In genomic region chr11:128488471-128488870, GRCh38 we compare ENCODE assay signal across 9 cellular contexts.
DNase-seq lines count a peak whose midpoint lies in the region; ATAC-seq and TF ChIP-seq lines count a peak whose summit lies in the region.
"Had no signal": no experiment of that assay in that cellular context is flagged by ENCODE, and none has a peak within 500 bp of the region (broad histone marks: within the 10 kb centered on the region; RNA-seq: fewer than 3 reads in every experiment).

No MANE protein-coding gene starts in this region.

- peak overlapping the region in 1 of 2 experiments; percentile 65; a peak in 2 of 4 replicates for H4K8ac ChIP-seq in IMR-90 (ENCODE audit: low read depth in 2 of 2, low read length in 2 of 2)

- H3K79me1 ChIP-seq in IMR-90 (ENCODE audit: low read depth in 1 of 2, low read length in 2 of 2) = peaks cover 46 to 89% of the 10 kb centered on the region in 2 experiments

- dilution Hi-C loops in IMR-90 (cut with HindIII; ENCODE audit: low sequenced_read_pairs, unreplicated experiment) = no loop called here

- no peak overlapping the region for H3K4me3 ChIP-seq in IMR-90 (ENCODE audit: insufficient read depth, low read depth, low read length)
- H3K4me3 ChIP-seq in adipocyte (ENCODE audit: low read length) = peak overlapping the region; percentile 32
- H3K4me3 ChIP-seq in liver (ENCODE audit: low read depth in 1 of 3, low read length in 3 of 3) = no peak overlapping the region
- H3K4me3 ChIP-seq in lower lobe of right lung = no peak overlapping the region

- intact Hi-C loops in IMR-90 (cut with micrococcal nuclease) (no loop called here), lower lobe of right lung (cut with DNase I) (no loop called here)

- no TSS peak for BruUV-seq in IMR-90 (replicated peaks; lab: Mats Ljungman, UMichigan)

- in situ Hi-C loops in IMR-90 (cut with MboI; ENCODE audit: low sequenced_read_pairs) (no loop called here), G401 (cut with HindIII; ENCODE audit: low sequenced_read_pairs) (no loop called here)

- peaks cover 19% of the 10 kb centered on the region for H3K4me1 ChIP-seq in IMR-90 (ENCODE audit: control insufficient read depth, insufficient read depth, low read length)
- peaks cover 68% of the 10 kb centered on the region for H3K4me1 ChIP-seq in adipocyte (ENCODE audit: control insufficient read depth, insufficient read depth, low read length)
- peaks cover 0 to 4% (median 3%) of the 10 kb centered on the region in 4 donors for H3K4me1 ChIP-seq in liver (ENCODE audit: control insufficient read depth in 4 of 4, insufficient read depth in 4 of 4, low read length in 3 of 4)
- H3K4me1 ChIP-seq in lower lobe of right lung = peaks cover 59% of the 10 kb centered on the region

- H3K9ac ChIP-seq in IMR-90 (ENCODE audit: low read depth, low read length) (no peak overlapping the region), adipocyte (ENCODE audit: low read length) (peak overlapping the region; percentile 63), liver (ENCODE audit: low read depth in 1 of 2, low read length in 2 of 2) (no peak overlapping the region)

- peak overlapping the region; percentile 36; the same call in 1 of the 3 replicates for H2BK15ac ChIP-seq in IMR-90 (ENCODE audit: low read depth, low read length)

- H3K9me1 ChIP-seq in IMR-90 (ENCODE audit: insufficient read depth, low read length) = peaks cover 37% of the 10 kb centered on the region

- peak; percentile 85 for ATAC-seq in IMR-90 (ENCODE audit: low read depth)
- no peak for ATAC-seq in lower lobe of right lung

- no peak overlapping the region for H2AK9ac ChIP-seq in IMR-90 (replicated peaks; ENCODE audit: low read depth, low read length, poor library complexity)

- POLR2A ChIA-PET in IMR-90 (lab: Charles Lee; ENCODE audit: unreplicated experiment) = interaction anchor here (0.6 kb wide), 1 partner anchor 217 kb away, joined by 3 read pairs; no protein-coding TSS in a partner anchor

- peak; percentile 19; the same call in 1 of the 2 replicates for TF ChIP-seq RAD21 in IMR-90 (IDR thresholded peaks at IDR 0.05; ENCODE audit: low read length)
- TF ChIP-seq RAD21 in liver (IDR thresholded peaks at IDR 0.05) = no peak

- H3K4ac ChIP-seq in IMR-90 (ENCODE audit: low read depth, low read length) = peak overlapping the region; percentile 93

- H3K27me3 ChIP-seq in IMR-90 (ENCODE audit: control insufficient read depth, insufficient read depth, low read length) (no peaks in the 10 kb centered on the region), adipocyte (replicated peaks; ENCODE audit: control insufficient read depth, insufficient read depth, low read length) (no peaks in the 10 kb centered on the region), liver (ENCODE audit: control insufficient read depth in 4 of 4, insufficient read depth in 4 of 4, low read length in 3 of 4) (no peaks in the 10 kb centered on the region), lower lobe of right lung (ENCODE audit: low read depth) (no peaks in the 10 kb centered on the region)

- H3K9me3 ChIP-seq in IMR-90 (ENCODE audit: control insufficient read depth, insufficient read depth, low read length) (no peaks in the 10 kb centered on the region), adipocyte (ENCODE audit: control insufficient read depth, low read length) (no peaks in the 10 kb centered on the region), liver (ENCODE audit: control insufficient read depth in 4 of 4, low read length in 3 of 4) (no peaks in the 10 kb centered on the region), lower lobe of right lung (no peaks in the 10 kb centered on the region)

- H4K20me1 ChIP-seq in IMR-90 (ENCODE audit: insufficient read depth, low read length) = peaks cover 48% of the 10 kb centered on the region

- peak overlapping the region; percentile 80 for H2BK120ac ChIP-seq in IMR-90 (ENCODE audit: low read depth, low read length)

- H3K14ac ChIP-seq in IMR-90 (replicated peaks; ENCODE audit: low read depth, low read length) = peak overlapping the region; percentile 81; the same call in 1 of the 2 replicates

- H3K23ac ChIP-seq in IMR-90 (ENCODE audit: low read depth, low read length) = peak overlapping the region; percentile 62; the same call in 1 of the 2 replicates

- CTCF ChIA-PET in IMR-90 (lab: Yijun Ruan, JAX) = interaction anchor here (1.0 kb wide), 1 partner anchor 30 kb away, joined by 4 read pairs; no protein-coding TSS in a partner anchor

- TF ChIP-seq CTCF in IMR-90 (conservative IDR thresholded peaks at IDR 0.05; ENCODE audit: low read depth, low read length) (no peak), liver (IDR thresholded peaks at IDR 0.05; ENCODE audit: low read depth, low read length, missing input control) (no peak), lower lobe of right lung (IDR thresholded peaks at IDR 0.05) (no peak)

- no CpG with 5 or more reads among the region's 5 CpGs for WGBS in IMR-90 (ENCODE audit: extremely low coverage in 2 of 2, insufficient read length in 1 of 2), 2 experiments
- WGBS in liver = 82% methylated on average over 5 of the region's 5 CpGs

- H3K36me3 ChIP-seq in IMR-90 (ENCODE audit: control insufficient read depth, insufficient read depth, low read length) (peaks cover 35% of the 10 kb centered on the region), adipocyte (ENCODE audit: control insufficient read depth, insufficient read depth, low read length, severe bottlenecking) (peaks cover 70% of the 10 kb centered on the region), liver (ENCODE audit: control insufficient read depth in 4 of 4, insufficient read depth in 3 of 4, low read depth in 1 of 4, low read length in 3 of 4) (no peaks in the 10 kb centered on the region), lower lobe of right lung (peaks cover 67% of the 10 kb centered on the region)

- 0 out of 2 replicates have a peak overlapping the region, but pooled peaks have one; percentile 26 for H4K91ac ChIP-seq in IMR-90 (ENCODE audit: insufficient read depth, low read depth, low read length)

- H3K56ac ChIP-seq in IMR-90 (ENCODE audit: extremely low read depth, insufficient read depth, low read length) = no peak overlapping the region

- peak overlapping the region; percentile 75; the same call in 1 of the 2 replicates for H2BK20ac ChIP-seq in IMR-90 (ENCODE audit: low read depth, low read length)

- H3K18ac ChIP-seq in IMR-90 (ENCODE audit: low read depth, low read length) = peak overlapping the region; percentile 83

- H2AK5ac ChIP-seq in IMR-90 (ENCODE audit: low read depth, low read length) = peak overlapping the region; percentile 89

- peak overlapping the region; percentile 48; the same call in 1 of the 2 replicates for H4K5ac ChIP-seq in IMR-90 (ENCODE audit: low read depth, low read length)

- H3K4me2 ChIP-seq in IMR-90 (ENCODE audit: low read depth, low read length) = peak overlapping the region; percentile 65

- DNase-seq in AG08395 (ENCODE audit: low spot score) = peak; percentile 88
- DNase-seq in IMR-90 = peak; percentile 98
- peak; percentile 68 for DNase-seq in adipocyte (ENCODE audit: low read depth)
- no peak for DNase-seq in lower lobe of right lung
- no peak for DNase-seq in DMS153 treated with DMSO at 0.1 percent for 48 hours (lab: John Stamatoyannopoulos, UW; ENCODE audit: unreplicated experiment)
- DNase-seq in HuH-7.5 (ENCODE audit: low spot score) = no peak
- no peak for DNase-seq in G401 (ENCODE audit: low spot score)
- DNase-seq: left cardiac atrium had no signal

- H2AFZ ChIP-seq in IMR-90 (replicated peaks; ENCODE audit: low read length, poor library complexity) = no peak overlapping the region

- peak overlapping the region; percentile 81 for H2BK5ac ChIP-seq in IMR-90 (ENCODE audit: low read depth, low read length, poor library complexity, severe bottlenecking)

- TF ChIP-seq POLR2A in IMR-90 (IDR thresholded peaks at IDR 0.05; ENCODE audit: low read depth, low read length) = no peak

- H3K27ac ChIP-seq in IMR-90 (ENCODE audit: insufficient read depth, low read length) = peak overlapping the region; percentile 83
- peak overlapping the region in 1 of 2 donors; percentile 38 for H3K27ac ChIP-seq in liver (ENCODE audit: low read depth in 1 of 2, low read length in 2 of 2)
- H3K27ac ChIP-seq in lower lobe of right lung = no peak overlapping the region

TF ChIP-seq in IMR-90, 13 proteins besides CTCF, POLR2A, EP300 and RAD21 (continues in another document):
- peak; percentile 92 for TF ChIP-seq FOS (IDR thresholded peaks at IDR 0.05; ENCODE audit: low read depth, low read length)
- no peak for TF ChIP-seq RFX5 (IDR thresholded peaks at IDR 0.05; ENCODE audit: low read depth, low read length)
- no peak for TF ChIP-seq RCOR1 (IDR thresholded peaks at IDR 0.05; ENCODE audit: insufficient replicate concordance, low read length)
- TF ChIP-seq SMC3 (IDR thresholded peaks at IDR 0.05; ENCODE audit: low read depth, low read length) = no peak
- TF ChIP-seq CHD1 (IDR thresholded peaks at IDR 0.05; ENCODE audit: low read depth, low read length) = no peak
- TF ChIP-seq MAFK (IDR thresholded peaks at IDR 0.05; ENCODE audit: low read depth, low read length) = no peak
- TF ChIP-seq BHLHE40 (IDR thresholded peaks at IDR 0.05; ENCODE audit: low read depth, low read length) = peak; percentile 36; the same call in 1 of the 2 replicates
- no peak for TF ChIP-seq MXI1 (IDR thresholded peaks at IDR 0.05; ENCODE audit: borderline replicate concordance, low read depth, low read length)
- TF ChIP-seq NFE2L2 (IDR thresholded peaks at IDR 0.05; ENCODE audit: low read depth, low read length) = peak; percentile 54; the same call in 1 of the 2 replicates
- TF ChIP-seq MAZ (IDR thresholded peaks at IDR 0.05; ENCODE audit: borderline replicate concordance, low read depth, low read length) = no peak

TF ChIP-seq in liver, 16 proteins besides CTCF, POLR2A, EP300 and RAD21:
- TF ChIP-seq FOXA2 (IDR thresholded peaks at IDR 0.05) = no peak
- peak in 1 of 2 donors; percentile 41 for TF ChIP-seq RXRA (IDR thresholded peaks at IDR 0.05)
- TF ChIP-seq HNF4G (IDR thresholded peaks at IDR 0.05) = no peak
- peak; percentile 25 for TF ChIP-seq YY1 (IDR thresholded peaks at IDR 0.05)
TF ChIP-seq in liver: peak in this region for 2.

Comparison
In these comparisons a context has a peak if more than half of its experiments do, and no peak if none do; other contexts are left out.
1. DNase-seq: peak in AG08395 (single experiment), IMR-90 (single experiment) and adipocyte (single experiment); none in lower lobe of right lung (single experiment), DMS153 treated with DMSO at 0.1 percent for 48 hours (single experiment), HuH-7.5 (single experiment) and G401 (single experiment).